Comparison of ENCODE assay signal across 19 cellular contexts in the genomic region with DNA sequence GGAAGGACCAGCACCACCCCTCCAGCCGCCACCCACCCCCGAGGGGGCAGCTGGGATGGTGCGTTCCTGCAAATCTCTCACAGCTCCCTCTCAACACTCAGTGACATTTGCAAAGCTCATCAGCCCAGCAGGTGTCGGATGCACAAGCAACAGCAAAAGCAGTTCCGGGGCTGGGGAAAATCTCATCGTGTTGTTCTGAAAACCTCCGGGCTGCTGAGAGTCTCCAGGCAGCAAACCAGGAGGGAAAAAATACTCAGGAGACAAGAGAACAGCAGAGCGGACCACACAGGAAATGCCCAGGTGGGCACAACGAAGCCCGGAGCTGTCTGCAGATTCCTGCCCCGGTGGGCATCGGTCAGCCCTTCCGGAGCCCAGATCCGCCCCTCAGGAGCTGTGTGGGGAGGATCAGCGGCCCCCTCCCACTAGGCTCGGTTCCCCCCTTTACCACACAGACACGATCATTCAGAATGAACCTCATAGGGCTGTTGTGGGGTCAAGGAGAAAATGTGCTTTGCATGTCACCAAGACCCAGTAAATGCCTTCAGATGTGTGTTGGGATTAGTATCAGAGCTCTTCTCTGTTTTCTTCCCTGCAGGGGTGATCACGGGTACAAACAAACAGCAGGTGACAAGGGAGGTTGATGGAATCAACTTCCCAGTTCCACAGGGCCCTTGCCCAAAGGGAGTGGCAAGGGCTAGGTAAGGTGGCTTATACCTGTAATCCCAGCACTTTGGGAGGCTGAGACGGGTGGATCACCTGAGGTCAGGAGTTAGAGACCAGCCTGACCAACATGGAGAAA.
DNase-seq lines count a peak whose midpoint lies in the region; ATAC-seq lines count a peak whose summit lies in the region.
"Had no signal": no experiment of that assay in that cellular context is flagged by ENCODE, and none has a peak within 500 bp of the region (broad histone marks: within the 10 kb centered on the region; RNA-seq: fewer than 3 reads in every experiment).

No MANE protein-coding gene starts in this region.

- no peak for ATAC-seq in HG03159 (IDR thresholded peaks at IDR 0.05; ENCODE audit: unreplicated experiment)
- ATAC-seq: activated CD8-positive, alpha-beta T cell treated with anti-CD3 and anti-CD28 coated beads for 36 hours; left cardiac atrium had no signal

- DNase-seq in activated effector memory CD4-positive, alpha-beta T cell treated with anti-CD3 and anti-CD28 coated beads, Interleukin-2, amount 50 U/mL, for 16 hours: peak; percentile 45
- DNase-seq in activated effector memory CD4-positive, alpha-beta T cell treated with Interleukin-2 at 50 U/mL for 16 hours: no peak
- DNase-seq in cerebellar cortex (ENCODE audit: low spot score) (peak; percentile 74), iPS-NIHi7 (ENCODE audit: extremely low spot score) (peak; percentile 38), mucosa of gallbladder (ENCODE audit: low spot score) (no peak), SIG-M5 (lab: John Stamatoyannopoulos, UW) (no peak)
- no peak for DNase-seq in activated naive CD4-positive, alpha-beta T cell (lab: John Stamatoyannopoulos, UW)
- DNase-seq: activated CD4-positive, CD25-positive, alpha-beta regulatory T cell treated with anti-CD3 and anti-CD28 coated beads, Interleukin-2, amount 50 U/mL, for 72 hours; activated CD8-positive, alpha-beta T cell treated with anti-CD3 and anti-CD28 coated beads for 36 hours; activated T-cell treated with anti-CD3 and anti-CD28 coated beads for 4 hours; Kasumi-1; left cardiac atrium; mammary epithelial cell; MV-4-11; NCI-H187; NCI-H446 treated with DMSO at 0.1 percent for 48 hours; SHP77 treated with DMSO at 0.1 percent for 48 hours; stimulated activated CD8-positive, alpha-beta memory T cell treated with anti-CD3 and anti-CD28 coated beads, Interleukin-4, amount 100 ng/mL, for 48 hours had no signal

Comparison
In these comparisons a context has a peak if more than half of its experiments do, and no peak if none do; other contexts are left out.
1. DNase-seq: peak in activated effector memory CD4-positive, alpha-beta T cell treated with anti-CD3 and anti-CD28 coated beads, Interleukin-2, amount 50 U/mL, for 16 hours (single experiment), cerebellar cortex (single experiment) and iPS-NIHi7 (single experiment); none in activated effector memory CD4-positive, alpha-beta T cell treated with Interleukin-2 at 50 U/mL for 16 hours (single experiment), mucosa of gallbladder (single experiment), SIG-M5 (single experiment) and activated naive CD4-positive, alpha-beta T cell (0 of 4).